In genomic region chr22:42321908-42322561, GRCh38 we compare ENCODE assay signal across 1 cellular context.
TF ChIP-seq lines count a peak whose summit lies in the region.

No MANE protein-coding gene starts in this region.

TF ChIP-seq in H1, 55 proteins besides CTCF, POLR2A, EP300 and RAD21:
- TF ChIP-seq TCF12 (IDR thresholded peaks at IDR 0.05; ENCODE audit: low read depth, low read length) (no peak), CTBP2 (IDR thresholded peaks at IDR 0.05; ENCODE audit: borderline replicate concordance, insufficient read depth, insufficient read length, low read length) (no peak), SUZ12 (IDR thresholded peaks at IDR 0.05; ENCODE audit: low read length) (no peak), CBX8 (IDR thresholded peaks at IDR 0.05; ENCODE audit: borderline replicate concordance, low read depth, low read length) (no peak), BRCA1 (IDR thresholded peaks at IDR 0.05; ENCODE audit: low read depth, low read length) (no peak), ZNF274 (IDR thresholded peaks at IDR 0.05; ENCODE audit: borderline replicate concordance, extremely low read depth, low read length) (no peak), KDM4A (IDR thresholded peaks at IDR 0.05; ENCODE audit: low read depth, low read length, severe bottlenecking) (no peak), RBBP5 (IDR thresholded peaks at IDR 0.05; ENCODE audit: borderline replicate concordance, low read depth, low read length) (no peak), SP1 (IDR thresholded peaks at IDR 0.05; ENCODE audit: low read depth, low read length) (no peak), SAP30 (IDR thresholded peaks at IDR 0.05; ENCODE audit: insufficient read depth, insufficient replicate concordance, low read length) (no peak), ATF3 (IDR thresholded peaks at IDR 0.05; ENCODE audit: insufficient read depth, low read depth, low read length) (no peak)
